Comparison of ENCODE assay signal across 9 cellular contexts in the genomic region with DNA sequence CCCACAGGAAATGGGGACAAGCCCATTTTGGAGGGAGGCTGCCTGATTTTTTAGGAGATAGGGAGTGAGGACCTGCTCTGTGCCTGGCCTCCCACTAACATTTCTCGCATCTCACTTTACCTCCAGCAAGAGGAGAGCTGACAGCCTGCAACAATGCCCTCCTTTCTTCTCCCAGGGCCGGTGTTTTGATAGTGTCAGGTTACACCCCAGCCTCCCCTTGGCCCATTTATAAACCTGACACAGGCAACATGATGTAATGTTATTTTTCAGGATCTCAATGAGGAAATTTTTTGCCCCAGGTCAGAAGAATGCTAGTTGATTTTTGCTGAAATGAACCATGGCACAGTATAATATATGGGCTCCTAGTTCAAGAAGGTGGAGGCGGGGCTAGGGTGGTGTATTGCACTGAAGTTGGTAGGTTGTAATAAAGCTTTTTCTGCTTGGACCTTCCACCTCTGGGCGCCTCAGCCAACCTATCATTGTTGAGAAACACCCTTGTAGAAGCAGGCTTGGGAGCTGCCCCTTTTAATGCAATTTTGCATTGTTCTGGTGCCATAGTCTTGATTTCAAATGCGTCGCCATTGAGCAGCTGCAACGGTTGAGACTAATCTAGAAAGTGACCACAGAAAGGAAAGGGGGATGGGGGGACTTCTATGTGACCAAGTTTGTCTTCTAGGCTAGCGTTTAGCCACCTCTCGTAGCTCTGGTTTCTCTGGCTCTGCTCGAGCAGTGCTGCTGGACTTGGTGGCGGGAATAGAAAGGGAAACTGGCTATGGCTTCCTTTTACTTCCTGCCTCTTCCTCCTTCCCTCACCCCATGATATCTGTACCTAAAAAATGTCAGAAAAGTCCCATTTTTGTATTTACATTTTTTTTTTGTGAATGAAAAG. TPM values are rescaled to one million over a fixed set of nuclear protein-coding genes. Genes with fewer than 3 reads are reported as not detected.
DNase-seq lines count a peak whose midpoint lies in the region; ATAC-seq, FAIRE-seq and TF ChIP-seq lines count a peak whose summit lies in the region.
"Had no signal": no experiment of that assay in that cellular context is flagged by ENCODE, and none has a peak within 500 bp of the region (broad histone marks: within the 10 kb centered on the region; RNA-seq: fewer than 3 reads in every experiment).

No MANE protein-coding gene starts in this region.

- no peak for ATAC-seq in HG02884 (IDR thresholded peaks at IDR 0.05; ENCODE audit: unreplicated experiment)
- no peak for ATAC-seq in GM18498 (IDR thresholded peaks at IDR 0.05; ENCODE audit: unreplicated experiment)

- H4K20me1 ChIP-seq in fibroblast of lung (ENCODE audit: control insufficient read depth, extremely low read depth, insufficient read depth, low read length) = no peaks in the 10 kb centered on the region

- TF ChIP-seq POLR2A in H54 (IDR thresholded peaks at IDR 0.05; ENCODE audit: low read depth, low read length) = no peak

- TF ChIP-seq CTCF in fibroblast of lung (conservative IDR thresholded peaks at IDR 0.05 in 1 of 2, IDR thresholded peaks at IDR 0.05 in 1 of 2; ENCODE audit: low read depth in 1 of 2, low read length in 2 of 2) (no peak), progenitor cell of endocrine pancreas (IDR thresholded peaks at IDR 0.05; ENCODE audit: unreplicated experiment) (no peak)

- H3K27me3 ChIP-seq in fibroblast of lung (ENCODE audit: control insufficient read depth, insufficient read depth, low read length) = no peaks in the 10 kb centered on the region

- H2AFZ ChIP-seq in fibroblast of lung (ENCODE audit: low read length) = no peak overlapping the region

- H3K27ac Mint-ChIP-seq in progenitor cell of endocrine pancreas = peak overlapping the region; percentile 98
- H3K27ac Mint-ChIP-seq: dendritic cell treated with granulocyte-macrophage colony-stimulating factor and Interleukin-4, amounts not matched to agents 40 ng/mL and 50 ng/mL, for 4 days had no signal

- no peaks in the 10 kb centered on the region for H3K27me3 Mint-ChIP-seq in progenitor cell of endocrine pancreas
- H3K27me3 Mint-ChIP-seq: dendritic cell treated with granulocyte-macrophage colony-stimulating factor and Interleukin-4, amounts not matched to agents 40 ng/mL and 50 ng/mL, for 4 days had no signal

- FAIRE-seq in H54 (lab: Jason Lieb, UNC) = peak; percentile 78

- H3K36me3 Mint-ChIP-seq in progenitor cell of endocrine pancreas (ENCODE audit: insufficient read depth) = peaks cover 4% of the 10 kb centered on the region

- H3K9me3 Mint-ChIP-seq in progenitor cell of endocrine pancreas (ENCODE audit: low read depth) = no peaks in the 10 kb centered on the region
- H3K9me3 Mint-ChIP-seq: dendritic cell treated with granulocyte-macrophage colony-stimulating factor and Interleukin-4, amounts not matched to agents 40 ng/mL and 50 ng/mL, for 4 days had no signal

- H3K9ac ChIP-seq in fibroblast of lung (ENCODE audit: insufficient read depth, low read length) = no peak overlapping the region

- H3K79me2 ChIP-seq in fibroblast of lung (ENCODE audit: control insufficient read depth, insufficient read depth, low read length) = no peaks in the 10 kb centered on the region

- H3K4me1 ChIP-seq in fibroblast of lung (ENCODE audit: control insufficient read depth, extremely low read depth, insufficient read depth, low read length) = peaks cover 9% of the 10 kb centered on the region

- no peaks in the 10 kb centered on the region for H3K9me3 ChIP-seq in fibroblast of lung (ENCODE audit: control insufficient read depth, insufficient read depth, low read depth, low read length)

- H3K4me3 ChIP-seq in fibroblast of lung (replicated peaks in 1 of 4; ENCODE audit: control extremely low read depth in 1 of 4, insufficient read depth in 1 of 4, low read depth in 3 of 4, low read length in 4 of 4) = no peak overlapping the region

- H3K4me2 ChIP-seq in fibroblast of lung (ENCODE audit: extremely low read depth, insufficient read depth, low read length) = no peak overlapping the region

- no peak overlapping the region for H3K27ac ChIP-seq in fibroblast of lung (ENCODE audit: insufficient read depth, low read length)

- H3K36me3 ChIP-seq in fibroblast of lung (ENCODE audit: control insufficient read depth, insufficient read depth, low read length) = no peaks in the 10 kb centered on the region

- peaks cover 76% of the 10 kb centered on the region for H3K4me1 Mint-ChIP-seq in progenitor cell of endocrine pancreas (ENCODE audit: low read depth)

- H3K4me3 Mint-ChIP-seq in progenitor cell of endocrine pancreas (ENCODE audit: low read depth) = peak overlapping the region; percentile 33
- H3K4me3 Mint-ChIP-seq: dendritic cell treated with granulocyte-macrophage colony-stimulating factor and Interleukin-4, amounts not matched to agents 40 ng/mL and 50 ng/mL, for 4 days had no signal

- peak; percentile 71 for DNase-seq in H54 (ENCODE audit: insufficient read length, low spot score)
- DNase-seq in NCI-H748 (lab: John Stamatoyannopoulos, UW; ENCODE audit: unreplicated experiment) = peak; percentile 96
- DNase-seq in fibroblast of lung (ENCODE audit: low read depth in 2 of 2) = peak; percentile 72 to 95
- DNase-seq in progenitor cell of endocrine pancreas (ENCODE audit: low spot score, unreplicated experiment) = peak; percentile 33
- DNase-seq in T-helper 2 cell = no peak
- DNase-seq in NCI-H1694 (lab: John Stamatoyannopoulos, UW) = no peak

RNA-seq across cellular contexts. Expression of a gene that starts 53.0 kb away (rescaled TPM):
- total RNA-seq in fibroblast of lung = 39.8 and 46.7 TPM in 2 replicates
- 43.1 and 47.2 TPM in 2 replicates for polyA plus RNA-seq in fibroblast of lung
- polyA plus RNA-seq in fibroblast of lung (2012) = 31.1 and 38.6 TPM in 2 replicates
- 103 and 112 TPM in 2 replicates for polyA minus RNA-seq in fibroblast of lung (ENCODE audit: low replicate concordance)
- total RNA-seq in progenitor cell of endocrine pancreas = 204 and 205 TPM in 2 replicates

Comparison
In these comparisons a context has a peak if more than half of its experiments do, and no peak if none do; other contexts are left out.
1. DNase-seq: peak in H54 (single experiment), NCI-H748 (single experiment), fibroblast of lung (2 of 2) and progenitor cell of endocrine pancreas (single experiment); none in T-helper 2 cell (0 of 5) and NCI-H1694 (single experiment).